Comparison of ENCODE assay signal across 13 cellular contexts in genomic region chr12:1994429-1995143, GRCh38. TPM values are rescaled to one million over a fixed set of nuclear protein-coding genes. Genes with fewer than 3 reads are reported as not detected.
DNase-seq lines count a peak whose midpoint lies in the region; ATAC-seq lines count a peak whose summit lies in the region.
"Had no signal": no experiment of that assay in that cellular context is flagged by ENCODE, and none has a peak within 500 bp of the region (broad histone marks: within the 10 kb centered on the region; RNA-seq: fewer than 3 reads in every experiment).

No MANE protein-coding gene starts in this region.

- intact Hi-C loops in activated CD4-positive, alpha-beta T cell treated with anti-CD3 and anti-CD28 coated beads for 36 hours (cut with DNase I, micrococcal nuclease), result no loop called here

- H3K36me3 Mint-ChIP-seq in activated CD4-positive, alpha-beta T cell treated with anti-CD3 and anti-CD28 coated beads for 36 hours (ENCODE audit: low read depth), result peaks cover 38% of the 10 kb centered on the region
- peaks cover 49% of the 10 kb centered on the region for H3K36me3 Mint-ChIP-seq in activated CD4-positive, alpha-beta memory T cell treated with anti-CD3 and anti-CD28 coated beads, Interleukin-2, amount 10 ng/mL, durations not matched to agents 7 days and 5 days (ENCODE audit: low read depth)

- peak overlapping the region; percentile 57 for H3K27ac Mint-ChIP-seq in activated CD4-positive, alpha-beta T cell treated with anti-CD3 and anti-CD28 coated beads for 36 hours
- H3K27ac Mint-ChIP-seq in activated CD4-positive, alpha-beta memory T cell treated with anti-CD3 and anti-CD28 coated beads, Interleukin-2, amount 10 ng/mL, durations not matched to agents 7 days and 5 days, result peak overlapping the region; percentile 76

- no peaks in the 10 kb centered on the region for H3K27me3 ChIP-seq in stomach smooth muscle (ENCODE audit: control insufficient read depth in 1 of 2, insufficient read depth in 2 of 2, low read length in 2 of 2)
- H3K27me3 ChIP-seq: thyroid gland had no signal

- no peak overlapping the region for H3K4me3 ChIP-seq in stomach smooth muscle (ENCODE audit: low read length in 2 of 2)
- H3K4me3 ChIP-seq: mucosa of descending colon, thyroid gland had no signal

- CTCF ChIA-PET in activated CD4-positive, alpha-beta T cell treated with anti-CD3 and anti-CD28 coated beads for 36 hours (lab: Charles Lee), result interaction anchor here (0.9 kb wide), 1 partner anchor 8 kb away, joined by 3 read pairs; no protein-coding TSS in a partner anchor
- CTCF ChIA-PET in activated CD4-positive, alpha-beta memory T cell treated with anti-CD3 and anti-CD28 coated beads, Interleukin-2, amount 10 ng/mL, durations not matched to agents 7 days and 5 days (lab: Charles Lee), result no interaction called here

- no peaks in the 10 kb centered on the region for H3K27me3 Mint-ChIP-seq in activated CD4-positive, alpha-beta T cell treated with anti-CD3 and anti-CD28 coated beads for 36 hours
- no peaks in the 10 kb centered on the region for H3K27me3 Mint-ChIP-seq in activated CD4-positive, alpha-beta memory T cell treated with anti-CD3 and anti-CD28 coated beads, Interleukin-2, amount 10 ng/mL, durations not matched to agents 7 days and 5 days

- peaks cover 39% of the 10 kb centered on the region for H3K4me1 Mint-ChIP-seq in activated CD4-positive, alpha-beta T cell treated with anti-CD3 and anti-CD28 coated beads for 36 hours
- H3K4me1 Mint-ChIP-seq in activated CD4-positive, alpha-beta memory T cell treated with anti-CD3 and anti-CD28 coated beads, Interleukin-2, amount 10 ng/mL, durations not matched to agents 7 days and 5 days, result peaks cover 48% of the 10 kb centered on the region

- peaks cover 4% of the 10 kb centered on the region for H3K4me1 ChIP-seq in stomach smooth muscle (ENCODE audit: control insufficient read depth, insufficient read depth, low read length)
- H3K4me1 ChIP-seq: thyroid gland had no signal

- H3K9me3 ChIP-seq in stomach smooth muscle (ENCODE audit: control insufficient read depth in 2 of 2, low read length in 2 of 2), result no peaks in the 10 kb centered on the region
- H3K9me3 ChIP-seq: mucosa of descending colon, thyroid gland had no signal

- no peak for DNase-seq in activated CD4-positive, alpha-beta T cell treated with anti-CD3 and anti-CD28 coated beads for 36 hours
- DNase-seq in activated CD4-positive, alpha-beta T cell treated with anti-CD3 and anti-CD28 coated beads for 4 hours, result no peak
- DNase-seq in activated CD4-positive, alpha-beta memory T cell treated with anti-CD3 and anti-CD28 coated beads, Interleukin-2, amount 10 ng/mL, durations not matched to agents 7 days and 5 days, result no peak
- no peak for DNase-seq in left lobe of liver (ENCODE audit: low spot score)
- DNase-seq in NOMO-1 (lab: John Stamatoyannopoulos, UW; ENCODE audit: unreplicated experiment in 2 of 2), result no peak
- DNase-seq in GM03348 (ENCODE audit: low spot score), result no peak
- no peak for DNase-seq in DMS153 (lab: John Stamatoyannopoulos, UW)
- DNase-seq: KG1, NCI-H146, NCI-H510A treated with DMSO at 0.1 percent for 48 hours, thyroid gland had no signal

- peaks cover 5 to 23% of the 10 kb centered on the region in 2 donors for H3K36me3 ChIP-seq in stomach smooth muscle (ENCODE audit: control insufficient read depth in 2 of 2, insufficient read depth in 2 of 2, low read length in 2 of 2)
- H3K36me3 ChIP-seq: thyroid gland had no signal

- H3K27ac ChIP-seq in stomach smooth muscle (ENCODE audit: low read length), result peak overlapping the region; percentile 75
- H3K27ac ChIP-seq: thyroid gland had no signal

- POLR2A ChIA-PET in activated CD4-positive, alpha-beta T cell treated with anti-CD3 and anti-CD28 coated beads for 36 hours (lab: Charles Lee), result no interaction called here
- POLR2A ChIA-PET in activated CD4-positive, alpha-beta memory T cell treated with anti-CD3 and anti-CD28 coated beads, Interleukin-2, amount 10 ng/mL, durations not matched to agents 7 days and 5 days (lab: Charles Lee), result interaction anchor here (0.7 to 4.3 kb wide), 3 partner anchors 10 to 45 kb away, joined by 3 to 38 read pairs (median 3); partner anchors contain the start of gene DCP1B

- no peaks in the 10 kb centered on the region for H3K9me3 Mint-ChIP-seq in activated CD4-positive, alpha-beta T cell treated with anti-CD3 and anti-CD28 coated beads for 36 hours (ENCODE audit: low read depth)
- H3K9me3 Mint-ChIP-seq in activated CD4-positive, alpha-beta memory T cell treated with anti-CD3 and anti-CD28 coated beads, Interleukin-2, amount 10 ng/mL, durations not matched to agents 7 days and 5 days, result no peaks in the 10 kb centered on the region

- peak overlapping the region in 1 of 2 donors; percentile 49 for H3K9ac ChIP-seq in stomach smooth muscle (ENCODE audit: low read length in 2 of 2)

- ATAC-seq in activated CD4-positive, alpha-beta T cell treated with anti-CD3 and anti-CD28 coated beads for 36 hours, result no peak
- peak; percentile 37 for ATAC-seq in left lobe of liver

- no peak overlapping the region for H3K4me3 Mint-ChIP-seq in activated CD4-positive, alpha-beta T cell treated with anti-CD3 and anti-CD28 coated beads for 36 hours
- no peak overlapping the region for H3K4me3 Mint-ChIP-seq in activated CD4-positive, alpha-beta memory T cell treated with anti-CD3 and anti-CD28 coated beads, Interleukin-2, amount 10 ng/mL, durations not matched to agents 7 days and 5 days

RNA-seq across cellular contexts. Expression of gene DCP1B, which starts 9.7 kb away (rescaled TPM):
- total RNA-seq in activated CD4-positive, alpha-beta T cell treated with anti-CD3 and anti-CD28 coated beads for 36 hours, result 10 to 100 TPM; 14.5 to 16.1 TPM
- total RNA-seq in activated CD4-positive, alpha-beta memory T cell treated with anti-CD3 and anti-CD28 coated beads, Interleukin-2, amount 10 ng/mL, durations not matched to agents 7 days and 5 days, result 10 to 100 TPM; 17.8 to 18.6 TPM
- total RNA-seq in left lobe of liver, result 3.9 TPM

RNA-seq across cellular contexts. Expression of gene CACNA1C, which starts 58.2 kb away (rescaled TPM):
- under 1 TPM; 0.11 TPM for total RNA-seq in activated CD4-positive, alpha-beta T cell treated with anti-CD3 and anti-CD28 coated beads for 36 hours
- under 1 TPM; 0.30 TPM for total RNA-seq in activated CD4-positive, alpha-beta memory T cell treated with anti-CD3 and anti-CD28 coated beads, Interleukin-2, amount 10 ng/mL, durations not matched to agents 7 days and 5 days
- 0.83 TPM for total RNA-seq in left lobe of liver
